ENCODE assay signal across 9 cellular contexts in genomic region chr9:18393340-18394130, GRCh38.
DNase-seq lines count a peak whose midpoint lies in the region; ATAC-seq and TF ChIP-seq lines count a peak whose summit lies in the region.
"Had no signal": no experiment of that assay in that cellular context is flagged by ENCODE, and none has a peak within 500 bp of the region (broad histone marks: within the 10 kb centered on the region; RNA-seq: fewer than 3 reads in every experiment).

No MANE protein-coding gene starts in this region.

- WGBS in suprapubic skin: 50% methylated on average over 4 of the region's 4 CpGs

- H3K27me3 ChIP-seq in right atrium auricular region: no peaks in the 10 kb centered on the region
- H3K27me3 ChIP-seq in suprapubic skin: no peaks in the 10 kb centered on the region

- H3K36me3 ChIP-seq in right atrium auricular region (no peaks in the 10 kb centered on the region), suprapubic skin (no peaks in the 10 kb centered on the region)

- H3K9me3 ChIP-seq in right atrium auricular region: no peaks in the 10 kb centered on the region
- no peaks in the 10 kb centered on the region for H3K9me3 ChIP-seq in suprapubic skin

- no peak for ATAC-seq in GM19467 (IDR thresholded peaks at IDR 0.05; ENCODE audit: unreplicated experiment)
- no peak for ATAC-seq in HG03571 (IDR thresholded peaks at IDR 0.05; ENCODE audit: unreplicated experiment)

- H3K27ac ChIP-seq in right atrium auricular region (peak overlapping the region; percentile 8 to 33), suprapubic skin (peak overlapping the region; percentile 87)

- DNase-seq in AG09309 (ENCODE audit: low read depth) (peak; percentile 90), MV-4-11 (lab: John Stamatoyannopoulos, UW) (peak; percentile 91), SW480 (ENCODE audit: low spot score) (peak; percentile 23), right atrium auricular region (ENCODE audit: low spot score) (no peak), suprapubic skin (ENCODE audit: low spot score in 2 of 2) (peak in 1 of 2 donors; percentile 62)
- DNase-seq in activated CD4-positive, alpha-beta T cell treated with anti-CD3 and anti-CD28 coated beads for 48 hours: no peak
- DNase-seq: activated B cell treated with CpG ODN at 0.5 μM for 24 hours had no signal

- H3K4me3 ChIP-seq in AG09309 (ENCODE audit: control insufficient read depth, low read depth, low read length) (no peak overlapping the region), right atrium auricular region (no peak overlapping the region), suprapubic skin (no peak overlapping the region)

- no peak for TF ChIP-seq EP300 in suprapubic skin (IDR thresholded peaks at IDR 0.05)

- TF ChIP-seq POLR2A in suprapubic skin (IDR thresholded peaks at IDR 0.05): no peak

- H3K4me1 ChIP-seq in right atrium auricular region: peaks cover 0 to 10% of the 10 kb centered on the region in 2 donors
- H3K4me1 ChIP-seq in suprapubic skin: peaks cover 19% of the 10 kb centered on the region

- TF ChIP-seq CTCF in AG09309 (IDR thresholded peaks at IDR 0.05; ENCODE audit: control insufficient read depth, insufficient read depth, low read depth, low read length, missing control alignments) (no peak), right atrium auricular region (IDR thresholded peaks at IDR 0.05) (no peak), suprapubic skin (IDR thresholded peaks at IDR 0.05) (no peak)

Comparison
In these comparisons a context has a peak if more than half of its experiments do, and no peak if none do; other contexts are left out.
1. DNase-seq: peak in AG09309 (single experiment), MV-4-11 (single experiment) and SW480 (single experiment); none in right atrium auricular region (single experiment) and activated CD4-positive, alpha-beta T cell treated with anti-CD3 and anti-CD28 coated beads for 48 hours (single experiment).